In genomic region chr1:73635021-73635420, GRCh38 we compare ENCODE assay signal across 26 cellular contexts.
DNase-seq lines count a peak whose midpoint lies in the region; ATAC-seq, FAIRE-seq and TF ChIP-seq lines count a peak whose summit lies in the region.
"Had no signal": no experiment of that assay in that cellular context is flagged by ENCODE, and none has a peak within 500 bp of the region (broad histone marks: within the 10 kb centered on the region; RNA-seq: fewer than 3 reads in every experiment).

No MANE protein-coding gene starts in this region.

- H3K4me1 Mint-ChIP-seq in activated T-helper 17 cell treated with anti-CD3 and anti-CD28 coated beads, Interleukin-2, amount 50 U/mL, for 72 hours = no peaks in the 10 kb centered on the region
- H3K4me1 Mint-ChIP-seq: immature natural killer cell had no signal

- no peaks in the 10 kb centered on the region for H3K27me3 Mint-ChIP-seq in activated T-helper 17 cell treated with anti-CD3 and anti-CD28 coated beads, Interleukin-2, amount 50 U/mL, for 72 hours
- H3K27me3 Mint-ChIP-seq: activated CD8-positive, alpha-beta T cell treated with anti-CD3 and anti-CD28 coated beads for 36 hours had no signal

- peak; percentile 52 for ATAC-seq in mucosa of descending colon
- ATAC-seq in activated T-helper 17 cell treated with anti-CD3 and anti-CD28 coated beads, Interleukin-2, amount 50 U/mL, for 72 hours (replicated peaks) = no peak
- no peak for ATAC-seq in pancreas
- ATAC-seq: activated CD8-positive, alpha-beta T cell treated with anti-CD3 and anti-CD28 coated beads for 36 hours; heart right ventricle had no signal

- no peaks in the 10 kb centered on the region for H3K4me1 ChIP-seq in mucosa of descending colon (ENCODE audit: low read depth)
- no peaks in the 10 kb centered on the region for H3K4me1 ChIP-seq in pancreas
- H3K4me1 ChIP-seq: heart right ventricle, prostate gland had no signal

- H3K9me3 ChIP-seq in mucosa of descending colon (no peaks in the 10 kb centered on the region), pancreas (no peaks in the 10 kb centered on the region)
- H3K9me3 ChIP-seq: BLaER1 treated with 17β-estradiol and CSF1 and Interleukin-3, amounts not matched to agents 10 nM and 100 nM; heart right ventricle; prostate gland had no signal

- WGBS in pancreas, 2 donors = 42 to 56% methylated on average over 3 of the region's 3 CpGs

- H3K4me3 ChIP-seq in bronchial epithelial cell (ENCODE audit: low read depth, low read length) (no peak overlapping the region), mucosa of descending colon (no peak overlapping the region), pancreas (no peak overlapping the region)
- H3K4me3 ChIP-seq: BLaER1 treated with 17β-estradiol and CSF1 and Interleukin-3, amounts not matched to agents 10 nM and 100 nM; heart right ventricle; prostate gland had no signal

- TF ChIP-seq CTCF in bronchial epithelial cell (IDR thresholded peaks at IDR 0.05; ENCODE audit: insufficient read depth, low read length, severe bottlenecking) = peak; percentile 14
- no peak for TF ChIP-seq CTCF in mucosa of descending colon (IDR thresholded peaks at IDR 0.05)
- no peak for TF ChIP-seq CTCF in pancreas (IDR thresholded peaks at IDR 0.05)

- no peak for FAIRE-seq in bronchial epithelial cell (lab: Jason Lieb, UNC)
- no peak for FAIRE-seq in pancreas (lab: Jason Lieb, UNC)
- FAIRE-seq: endometrium, H54, urothelium cell line had no signal

- intact Hi-C loops in mucosa of descending colon (cut with DNase I, micrococcal nuclease) (no loop called here), pancreas (cut with DNase I) (no loop called here)

- no peaks in the 10 kb centered on the region for H3K36me3 Mint-ChIP-seq in activated T-helper 17 cell treated with anti-CD3 and anti-CD28 coated beads, Interleukin-2, amount 50 U/mL, for 72 hours (ENCODE audit: low read depth)
- H3K36me3 Mint-ChIP-seq: immature natural killer cell had no signal

- DNase-seq in NCI-H82 (lab: John Stamatoyannopoulos, UW) (peak; percentile 9), NCI-H82 treated with DMSO at 0.1 percent for 48 hours (lab: John Stamatoyannopoulos, UW; ENCODE audit: unreplicated experiment) (no peak), NAMALWA (ENCODE audit: low spot score) (peak; percentile 7), bronchial epithelial cell (ENCODE audit: low read depth) (peak; percentile 21), mucosa of descending colon (peak in 1 of 3 donors; percentile 4), pancreas (no peak), activated gamma-delta T cell (lab: John Stamatoyannopoulos, UW) (no peak)
- DNase-seq: activated CD4-positive, CD25-positive, alpha-beta regulatory T cell; activated CD8-positive, alpha-beta T cell treated with anti-CD3 and anti-CD28 coated beads for 36 hours; activated naive CD4-positive, alpha-beta T cell; amniotic stem cell; Calu3; EL; heart right ventricle; immature natural killer cell; Karpas-422; NCI-H1092; NCI-H2029 treated with DMSO at 0.1 percent for 48 hours; NCI-H446 treated with DMSO at 0.1 percent for 48 hours; RPMI8226 had no signal

- H3K36me3 ChIP-seq in bronchial epithelial cell (ENCODE audit: control insufficient read depth, insufficient read depth, low read length) (no peaks in the 10 kb centered on the region), mucosa of descending colon (ENCODE audit: low read depth) (no peaks in the 10 kb centered on the region), pancreas (no peaks in the 10 kb centered on the region)
- H3K36me3 ChIP-seq: BLaER1 treated with 17β-estradiol and CSF1 and Interleukin-3, amounts not matched to agents 10 nM and 100 nM; heart right ventricle; prostate gland had no signal

- H3K4me3 Mint-ChIP-seq in activated T-helper 17 cell treated with anti-CD3 and anti-CD28 coated beads, Interleukin-2, amount 50 U/mL, for 72 hours = no peak overlapping the region
- H3K4me3 Mint-ChIP-seq: activated CD8-positive, alpha-beta T cell treated with anti-CD3 and anti-CD28 coated beads for 36 hours; immature natural killer cell had no signal

- H3K27me3 ChIP-seq in bronchial epithelial cell (ENCODE audit: control insufficient read depth, insufficient read depth, low read length) (no peaks in the 10 kb centered on the region), pancreas (no peaks in the 10 kb centered on the region)
- H3K27me3 ChIP-seq: BLaER1 treated with 17β-estradiol and CSF1 and Interleukin-3, amounts not matched to agents 10 nM and 100 nM; heart right ventricle had no signal

- no peak overlapping the region for H3K27ac Mint-ChIP-seq in activated T-helper 17 cell treated with anti-CD3 and anti-CD28 coated beads, Interleukin-2, amount 50 U/mL, for 72 hours
- H3K27ac Mint-ChIP-seq: activated CD8-positive, alpha-beta T cell treated with anti-CD3 and anti-CD28 coated beads for 36 hours; immature natural killer cell had no signal

- H3K9me3 Mint-ChIP-seq in activated T-helper 17 cell treated with anti-CD3 and anti-CD28 coated beads, Interleukin-2, amount 50 U/mL, for 72 hours = peaks cover 9% of the 10 kb centered on the region
- H3K9me3 Mint-ChIP-seq: activated CD8-positive, alpha-beta T cell treated with anti-CD3 and anti-CD28 coated beads for 36 hours had no signal

- H3K27ac ChIP-seq in pancreas = no peak overlapping the region
- H3K27ac ChIP-seq: BLaER1 treated with 17β-estradiol and CSF1 and Interleukin-3, amounts not matched to agents 10 nM and 100 nM; heart right ventricle; prostate gland had no signal

Comparison
In these comparisons a context has a peak if more than half of its experiments do, and no peak if none do; other contexts are left out.
1. DNase-seq: peak in NCI-H82 (single experiment), NAMALWA (single experiment) and bronchial epithelial cell (single experiment); none in NCI-H82 treated with DMSO at 0.1 percent for 48 hours (single experiment), pancreas (0 of 6) and activated gamma-delta T cell (single experiment).